In genomic region chr5:67476995-67477394, GRCh38 we compare ENCODE assay signal across 30 cellular contexts.
"Had no signal": no experiment of that assay in that cellular context is flagged by ENCODE, and none has a peak within 500 bp of the region (broad histone marks: within the 10 kb centered on the region; RNA-seq: fewer than 3 reads in every experiment).

No MANE protein-coding gene starts in this region.

- ATAC-seq: activated T-helper 17 cell treated with anti-CD3 and anti-CD28 coated beads, Interleukin-2, amount 50 U/mL, for 72 hours; K562; Right ventricle myocardium inferior had no signal

- H3K9me3 Mint-ChIP-seq: activated CD4-positive, alpha-beta memory T cell treated with anti-CD3 and anti-CD28 coated beads for 36 hours; activated naive CD8-positive, alpha-beta T cell treated with anti-CD3 and anti-CD28 coated beads for 36 hours; central memory CD8-positive, alpha-beta T cell; T-helper 2 cell treated with Interferon-gamma antibody and Interleukin-4, amounts not matched to agents 5 μg/mL and 100 μg/mL, for 36 hours had no signal

- H3K36me3 ChIP-seq: cardiac muscle cell, Peyer's patch had no signal

- H3K4me1 ChIP-seq: Peyer's patch had no signal

- H3K4me3 Mint-ChIP-seq: activated CD4-positive, alpha-beta memory T cell treated with anti-CD3 and anti-CD28 coated beads for 36 hours; activated naive CD8-positive, alpha-beta T cell treated with anti-CD3 and anti-CD28 coated beads for 36 hours; activated T-helper 17 cell treated with anti-CD3 and anti-CD28 coated beads, Interleukin-2, amount 50 U/mL, for 72 hours; central memory CD8-positive, alpha-beta T cell; T-helper 1 cell treated with Interleukin-12 subunit alpha and Interleukin-12 subunit beta and Interleukin-4 antibody, amounts not matched to agents 30 μg/mL and 1 μg/mL, for 36 hours; T-helper 2 cell treated with Interferon-gamma antibody and Interleukin-4, amounts not matched to agents 5 μg/mL and 100 μg/mL, for 36 hours had no signal

- H3K4me3 ChIP-seq: cardiac muscle cell, K562, Peyer's patch had no signal

- H3K27me3 Mint-ChIP-seq: central memory CD8-positive, alpha-beta T cell had no signal

- H3K36me3 Mint-ChIP-seq: activated CD4-positive, alpha-beta memory T cell treated with anti-CD3 and anti-CD28 coated beads for 36 hours; activated naive CD8-positive, alpha-beta T cell treated with anti-CD3 and anti-CD28 coated beads for 36 hours had no signal

- DNase-seq: activated CD4-positive, alpha-beta memory T cell treated with anti-CD3 and anti-CD28 coated beads for 36 hours; activated CD4-positive, alpha-beta T cell treated with anti-CD3 and anti-CD28 coated beads, Interleukin-2, amount 50 U/mL, for 1 hour; activated CD8-positive, alpha-beta memory T cell treated with anti-CD3 and anti-CD28 coated beads, Interleukin-2, amount 50 U/mL, for 4 hours; activated effector memory CD4-positive, alpha-beta T cell treated with anti-CD3 and anti-CD28 coated beads, Interleukin-2, amount 50 U/mL, for 16 hours; activated naive CD4-positive, alpha-beta T cell; activated naive CD4-positive, alpha-beta T cell treated with anti-CD3 and anti-CD28 coated beads, Interleukin-2, amount 50 U/mL, for 16 hours; activated naive CD8-positive, alpha-beta T cell treated with anti-CD3 and anti-CD28 coated beads for 36 hours; activated T-cell treated with anti-CD3 and anti-CD28 coated beads, Interleukin-2, amount 50 U/mL, for 48 hours; amniotic stem cell; aorta; IMR-90; NCI-H1105; NCI-H1436; NCI-H1694; NCI-H1930; NCI-H2081 treated with DMSO at 0.1 percent for 48 hours; NCI-H446 treated with DMSO at 0.1 percent for 48 hours; NCI-H524; NCI-H69; Peyer's patch; RPMI8226; SIG-M5 had no signal

- H3K27ac ChIP-seq: cardiac muscle cell had no signal

- FAIRE-seq: K562, TTC549 had no signal

- H3K27ac Mint-ChIP-seq: activated CD4-positive, alpha-beta memory T cell treated with anti-CD3 and anti-CD28 coated beads for 36 hours; activated naive CD8-positive, alpha-beta T cell treated with anti-CD3 and anti-CD28 coated beads for 36 hours; activated T-helper 17 cell treated with anti-CD3 and anti-CD28 coated beads, Interleukin-2, amount 50 U/mL, for 72 hours; T-helper 1 cell treated with Interleukin-12 subunit alpha and Interleukin-12 subunit beta and Interleukin-4 antibody, amounts not matched to agents 30 μg/mL and 1 μg/mL, for 36 hours; T-helper 2 cell treated with Interferon-gamma antibody and Interleukin-4, amounts not matched to agents 5 μg/mL and 100 μg/mL, for 36 hours had no signal

- H3K4me1 Mint-ChIP-seq: activated T-helper 17 cell treated with anti-CD3 and anti-CD28 coated beads, Interleukin-2, amount 50 U/mL, for 72 hours; central memory CD8-positive, alpha-beta T cell had no signal

- H3K27me3 ChIP-seq: cardiac muscle cell, Peyer's patch had no signal

- H3K9me3 ChIP-seq: Peyer's patch had no signal
